Comparison of ENCODE assay signal across 1 cellular context in the genomic region with DNA sequence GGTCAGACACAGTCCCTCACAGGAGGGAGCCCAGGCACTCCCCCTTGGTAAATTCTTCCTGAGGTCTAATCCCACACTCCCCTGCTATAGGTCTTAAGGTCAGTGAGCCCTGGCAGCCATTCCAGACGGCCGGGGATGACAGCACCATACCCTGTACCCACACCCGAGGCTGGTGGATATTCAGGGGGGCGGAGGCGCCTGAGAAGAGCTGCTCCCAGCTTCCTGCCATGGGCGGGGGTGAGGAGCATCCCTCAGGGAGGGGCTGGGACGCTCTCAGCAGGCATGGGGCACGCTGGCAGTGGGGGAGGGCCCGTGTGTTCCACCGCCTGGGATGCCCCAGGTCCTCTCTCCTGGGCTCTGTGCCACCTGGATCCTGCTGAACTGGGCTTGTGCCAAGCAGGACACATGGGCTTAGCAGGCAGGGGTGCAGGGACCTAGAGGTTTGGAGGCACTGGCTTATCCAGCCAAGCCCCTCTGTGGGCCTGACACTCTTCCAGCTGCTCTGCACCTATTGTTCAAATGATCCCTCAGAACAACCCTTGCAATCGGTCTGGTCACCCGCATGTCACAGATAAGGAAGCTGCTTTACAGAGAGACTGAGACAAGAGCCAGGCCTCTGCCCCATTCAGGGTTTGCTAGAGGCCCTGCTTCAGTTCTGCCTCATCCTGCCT.
A peak's percentile ranks its signal among the peaks of the same experiment; 100 is the strongest.
TF ChIP-seq lines count a peak whose summit lies in the region.

No MANE protein-coding gene starts in this region.

TF ChIP-seq in K562, 482 proteins besides CTCF, POLR2A, EP300 and RAD21 (continued from another document and continues in another):
- TF ChIP-seq NCOA6 (IDR thresholded peaks at IDR 0.05) = no peak
- no peak for TF ChIP-seq CREB1 (IDR thresholded peaks at IDR 0.05)
- TF ChIP-seq CREB1 (CRISPR knock-in tag; IDR thresholded peaks at IDR 0.05) = no peak
- no peak for TF ChIP-seq RCOR1 (IDR thresholded peaks at IDR 0.05; ENCODE audit: borderline replicate concordance in 1 of 2, low read depth in 2 of 2, low read length in 2 of 2)
- TF ChIP-seq, protein P1, sequence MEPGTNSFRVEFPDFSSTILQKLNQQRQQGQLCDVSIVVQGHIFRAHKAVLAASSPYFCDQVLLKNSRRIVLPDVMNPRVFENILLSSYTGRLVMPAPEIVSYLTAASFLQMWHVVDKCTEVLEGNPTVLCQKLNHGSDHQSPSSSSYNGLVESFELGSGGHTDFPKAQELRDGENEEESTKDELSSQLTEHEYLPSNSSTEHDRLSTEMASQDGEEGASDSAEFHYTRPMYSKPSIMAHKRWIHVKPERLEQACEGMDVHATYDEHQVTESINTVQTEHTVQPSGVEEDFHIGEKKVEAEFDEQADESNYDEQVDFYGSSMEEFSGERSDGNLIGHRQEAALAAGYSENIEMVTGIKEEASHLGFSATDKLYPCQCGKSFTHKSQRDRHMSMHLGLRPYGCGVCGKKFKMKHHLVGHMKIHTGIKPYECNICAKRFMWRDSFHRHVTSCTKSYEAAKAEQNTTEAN (CRISPR knock-in tag; IDR thresholded peaks at IDR 0.05) = no peak
- TF ChIP-seq, protein P2, sequence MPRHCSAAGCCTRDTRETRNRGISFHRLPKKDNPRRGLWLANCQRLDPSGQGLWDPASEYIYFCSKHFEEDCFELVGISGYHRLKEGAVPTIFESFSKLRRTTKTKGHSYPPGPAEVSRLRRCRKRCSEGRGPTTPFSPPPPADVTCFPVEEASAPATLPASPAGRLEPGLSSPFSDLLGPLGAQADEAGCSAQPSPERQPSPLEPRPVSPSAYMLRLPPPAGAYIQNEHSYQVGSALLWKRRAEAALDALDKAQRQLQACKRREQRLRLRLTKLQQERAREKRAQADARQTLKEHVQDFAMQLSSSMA (CRISPR knock-in tag; IDR thresholded peaks at IDR 0.05) = no peak
- TF ChIP-seq, protein P3, sequence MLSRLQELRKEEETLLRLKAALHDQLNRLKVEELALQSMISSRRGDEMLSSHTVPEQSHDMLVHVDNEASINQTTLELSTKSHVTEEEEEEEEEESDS (CRISPR knock-in tag; IDR thresholded peaks at IDR 0.05) = no peak
- TF ChIP-seq SOX6 (IDR thresholded peaks at IDR 0.05) = peak; percentile 76
- no peak for TF ChIP-seq EP400 (IDR thresholded peaks at IDR 0.05)
- TF ChIP-seq, protein P4, sequence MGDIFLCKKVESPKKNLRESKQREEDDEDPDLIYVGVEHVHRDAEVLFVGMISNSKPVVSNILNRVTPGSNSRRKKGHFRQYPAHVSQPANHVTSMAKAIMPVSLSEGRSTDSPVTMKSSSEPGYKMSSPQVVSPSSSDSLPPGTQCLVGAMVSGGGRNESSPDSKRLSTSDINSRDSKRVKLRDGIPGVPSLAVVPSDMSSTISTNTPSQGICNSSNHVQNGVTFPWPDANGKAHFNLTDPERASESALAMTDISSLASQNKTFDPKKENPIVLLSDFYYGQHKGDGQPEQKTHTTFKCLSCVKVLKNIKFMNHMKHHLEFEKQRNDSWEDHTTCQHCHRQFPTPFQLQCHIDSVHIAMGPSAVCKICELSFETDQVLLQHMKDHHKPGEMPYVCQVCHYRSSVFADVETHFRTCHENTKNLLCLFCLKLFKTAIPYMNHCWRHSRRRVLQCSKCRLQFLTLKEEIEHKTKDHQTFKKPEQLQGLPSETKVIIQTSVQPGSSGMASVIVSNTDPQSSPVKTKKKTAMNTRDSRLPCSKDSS (IDR thresholded peaks at IDR 0.05; ENCODE audit: low read depth, partially characterized antibody) = no peak
- TF ChIP-seq, protein P5, sequence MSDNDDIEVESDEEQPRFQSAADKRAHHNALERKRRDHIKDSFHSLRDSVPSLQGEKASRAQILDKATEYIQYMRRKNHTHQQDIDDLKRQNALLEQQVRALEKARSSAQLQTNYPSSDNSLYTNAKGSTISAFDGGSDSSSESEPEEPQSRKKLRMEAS (CRISPR knock-in tag; IDR thresholded peaks at IDR 0.05) = peak; percentile 48; the same call in 1 of the 2 replicates
- TF ChIP-seq EGR1 (conservative IDR thresholded peaks at IDR 0.05) = no peak
- TF ChIP-seq, protein P6, sequence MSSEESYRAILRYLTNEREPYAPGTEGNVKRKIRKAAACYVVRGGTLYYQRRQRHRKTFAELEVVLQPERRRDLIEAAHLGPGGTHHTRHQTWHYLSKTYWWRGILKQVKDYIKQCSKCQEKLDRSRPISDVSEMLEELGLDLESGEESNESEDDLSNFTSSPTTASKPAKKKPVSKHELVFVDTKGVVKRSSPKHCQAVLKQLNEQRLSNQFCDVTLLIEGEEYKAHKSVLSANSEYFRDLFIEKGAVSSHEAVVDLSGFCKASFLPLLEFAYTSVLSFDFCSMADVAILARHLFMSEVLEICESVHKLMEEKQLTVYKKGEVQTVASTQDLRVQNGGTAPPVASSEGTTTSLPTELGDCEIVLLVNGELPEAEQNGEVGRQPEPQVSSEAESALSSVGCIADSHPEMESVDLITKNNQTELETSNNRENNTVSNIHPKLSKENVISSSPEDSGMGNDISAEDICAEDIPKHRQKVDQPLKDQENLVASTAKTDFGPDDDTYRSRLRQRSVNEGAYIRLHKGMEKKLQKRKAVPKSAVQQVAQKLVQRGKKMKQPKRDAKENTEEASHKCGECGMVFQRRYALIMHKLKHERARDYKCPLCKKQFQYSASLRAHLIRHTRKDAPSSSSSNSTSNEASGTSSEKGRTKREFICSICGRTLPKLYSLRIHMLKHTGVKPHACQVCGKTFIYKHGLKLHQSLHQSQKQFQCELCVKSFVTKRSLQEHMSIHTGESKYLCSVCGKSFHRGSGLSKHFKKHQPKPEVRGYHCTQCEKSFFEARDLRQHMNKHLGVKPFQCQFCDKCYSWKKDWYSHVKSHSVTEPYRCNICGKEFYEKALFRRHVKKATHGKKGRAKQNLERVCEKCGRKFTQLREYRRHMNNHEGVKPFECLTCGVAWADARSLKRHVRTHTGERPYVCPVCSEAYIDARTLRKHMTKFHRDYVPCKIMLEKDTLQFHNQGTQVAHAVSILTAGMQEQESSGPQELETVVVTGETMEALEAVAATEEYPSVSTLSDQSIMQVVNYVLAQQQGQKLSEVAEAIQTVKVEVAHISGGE (CRISPR knock-in tag; IDR thresholded peaks at IDR 0.05) = peak in 1 of 3 experiments; percentile 5; a peak in 1 of 6 replicates
- TF ChIP-seq ZBED1 (IDR thresholded peaks at IDR 0.05) = no peak
- 0 out of 2 replicates have a peak, but pooled peaks have one; percentile 23 for TF ChIP-seq ZNF695 (CRISPR knock-in tag; IDR thresholded peaks at IDR 0.05)
- TF ChIP-seq HMGN3 (IDR thresholded peaks at IDR 0.05; ENCODE audit: borderline replicate concordance, extremely low read depth, insufficient read length, low read depth, low read length) = no peak
- TF ChIP-seq ZBTB17 (CRISPR knock-in tag; IDR thresholded peaks at IDR 0.05) = no peak
- no peak for TF ChIP-seq ZNF764 (CRISPR knock-in tag; IDR thresholded peaks at IDR 0.05; ENCODE audit: low read depth)
- TF ChIP-seq ZFPM2 (CRISPR knock-in tag; IDR thresholded peaks at IDR 0.05) = no peak
- TF ChIP-seq PHTF2 (CRISPR knock-in tag; IDR thresholded peaks at IDR 0.05) = no peak
- no peak for TF ChIP-seq GTF2A2 (tag; IDR thresholded peaks at IDR 0.05)
- TF ChIP-seq ZNF224 (CRISPR knock-in tag; IDR thresholded peaks at IDR 0.05) = no peak
- TF ChIP-seq, protein P7, sequence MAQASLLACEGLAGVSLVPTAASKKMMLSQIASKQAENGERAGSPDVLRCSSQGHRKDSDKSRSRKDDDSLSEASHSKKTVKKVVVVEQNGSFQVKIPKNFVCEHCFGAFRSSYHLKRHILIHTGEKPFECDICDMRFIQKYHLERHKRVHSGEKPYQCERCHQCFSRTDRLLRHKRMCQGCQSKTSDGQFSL (CRISPR knock-in tag; IDR thresholded peaks at IDR 0.05) = no peak
- TF ChIP-seq, protein P7 (tag; IDR thresholded peaks at IDR 0.05) = no peak
- TF ChIP-seq, protein P8, sequence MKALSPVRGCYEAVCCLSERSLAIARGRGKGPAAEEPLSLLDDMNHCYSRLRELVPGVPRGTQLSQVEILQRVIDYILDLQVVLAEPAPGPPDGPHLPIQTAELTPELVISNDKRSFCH (CRISPR knock-in tag; IDR thresholded peaks at IDR 0.05) = no peak
- TF ChIP-seq, protein P8 (tag; IDR thresholded peaks at IDR 0.05) = no peak
- TF ChIP-seq, protein P9, sequence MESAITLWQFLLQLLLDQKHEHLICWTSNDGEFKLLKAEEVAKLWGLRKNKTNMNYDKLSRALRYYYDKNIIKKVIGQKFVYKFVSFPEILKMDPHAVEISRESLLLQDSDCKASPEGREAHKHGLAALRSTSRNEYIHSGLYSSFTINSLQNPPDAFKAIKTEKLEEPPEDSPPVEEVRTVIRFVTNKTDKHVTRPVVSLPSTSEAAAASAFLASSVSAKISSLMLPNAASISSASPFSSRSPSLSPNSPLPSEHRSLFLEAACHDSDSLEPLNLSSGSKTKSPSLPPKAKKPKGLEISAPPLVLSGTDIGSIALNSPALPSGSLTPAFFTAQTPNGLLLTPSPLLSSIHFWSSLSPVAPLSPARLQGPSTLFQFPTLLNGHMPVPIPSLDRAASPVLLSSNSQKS (CRISPR knock-in tag; IDR thresholded peaks at IDR 0.05) = no peak
- TF ChIP-seq ZNF431 (CRISPR knock-in tag; IDR thresholded peaks at IDR 0.05) = no peak
- TF ChIP-seq, protein P10, sequence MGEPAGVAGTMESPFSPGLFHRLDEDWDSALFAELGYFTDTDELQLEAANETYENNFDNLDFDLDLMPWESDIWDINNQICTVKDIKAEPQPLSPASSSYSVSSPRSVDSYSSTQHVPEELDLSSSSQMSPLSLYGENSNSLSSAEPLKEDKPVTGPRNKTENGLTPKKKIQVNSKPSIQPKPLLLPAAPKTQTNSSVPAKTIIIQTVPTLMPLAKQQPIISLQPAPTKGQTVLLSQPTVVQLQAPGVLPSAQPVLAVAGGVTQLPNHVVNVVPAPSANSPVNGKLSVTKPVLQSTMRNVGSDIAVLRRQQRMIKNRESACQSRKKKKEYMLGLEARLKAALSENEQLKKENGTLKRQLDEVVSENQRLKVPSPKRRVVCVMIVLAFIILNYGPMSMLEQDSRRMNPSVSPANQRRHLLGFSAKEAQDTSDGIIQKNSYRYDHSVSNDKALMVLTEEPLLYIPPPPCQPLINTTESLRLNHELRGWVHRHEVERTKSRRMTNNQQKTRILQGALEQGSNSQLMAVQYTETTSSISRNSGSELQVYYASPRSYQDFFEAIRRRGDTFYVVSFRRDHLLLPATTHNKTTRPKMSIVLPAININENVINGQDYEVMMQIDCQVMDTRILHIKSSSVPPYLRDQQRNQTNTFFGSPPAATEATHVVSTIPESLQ (CRISPR knock-in tag; IDR thresholded peaks at IDR 0.05) = no peak
- TF ChIP-seq, protein P11, sequence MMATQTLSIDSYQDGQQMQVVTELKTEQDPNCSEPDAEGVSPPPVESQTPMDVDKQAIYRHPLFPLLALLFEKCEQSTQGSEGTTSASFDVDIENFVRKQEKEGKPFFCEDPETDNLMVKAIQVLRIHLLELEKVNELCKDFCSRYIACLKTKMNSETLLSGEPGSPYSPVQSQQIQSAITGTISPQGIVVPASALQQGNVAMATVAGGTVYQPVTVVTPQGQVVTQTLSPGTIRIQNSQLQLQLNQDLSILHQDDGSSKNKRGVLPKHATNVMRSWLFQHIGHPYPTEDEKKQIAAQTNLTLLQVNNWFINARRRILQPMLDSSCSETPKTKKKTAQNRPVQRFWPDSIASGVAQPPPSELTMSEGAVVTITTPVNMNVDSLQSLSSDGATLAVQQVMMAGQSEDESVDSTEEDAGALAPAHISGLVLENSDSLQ (IDR thresholded peaks at IDR 0.05) = no peak
- TF ChIP-seq NCOR1 (IDR thresholded peaks at IDR 0.05) = no peak
- no peak for TF ChIP-seq FOXP1 (CRISPR knock-in tag; IDR thresholded peaks at IDR 0.05)
- no peak for TF ChIP-seq HCFC1 (IDR thresholded peaks at IDR 0.05; ENCODE audit: low read depth, low read length)
- TF ChIP-seq, protein P12, sequence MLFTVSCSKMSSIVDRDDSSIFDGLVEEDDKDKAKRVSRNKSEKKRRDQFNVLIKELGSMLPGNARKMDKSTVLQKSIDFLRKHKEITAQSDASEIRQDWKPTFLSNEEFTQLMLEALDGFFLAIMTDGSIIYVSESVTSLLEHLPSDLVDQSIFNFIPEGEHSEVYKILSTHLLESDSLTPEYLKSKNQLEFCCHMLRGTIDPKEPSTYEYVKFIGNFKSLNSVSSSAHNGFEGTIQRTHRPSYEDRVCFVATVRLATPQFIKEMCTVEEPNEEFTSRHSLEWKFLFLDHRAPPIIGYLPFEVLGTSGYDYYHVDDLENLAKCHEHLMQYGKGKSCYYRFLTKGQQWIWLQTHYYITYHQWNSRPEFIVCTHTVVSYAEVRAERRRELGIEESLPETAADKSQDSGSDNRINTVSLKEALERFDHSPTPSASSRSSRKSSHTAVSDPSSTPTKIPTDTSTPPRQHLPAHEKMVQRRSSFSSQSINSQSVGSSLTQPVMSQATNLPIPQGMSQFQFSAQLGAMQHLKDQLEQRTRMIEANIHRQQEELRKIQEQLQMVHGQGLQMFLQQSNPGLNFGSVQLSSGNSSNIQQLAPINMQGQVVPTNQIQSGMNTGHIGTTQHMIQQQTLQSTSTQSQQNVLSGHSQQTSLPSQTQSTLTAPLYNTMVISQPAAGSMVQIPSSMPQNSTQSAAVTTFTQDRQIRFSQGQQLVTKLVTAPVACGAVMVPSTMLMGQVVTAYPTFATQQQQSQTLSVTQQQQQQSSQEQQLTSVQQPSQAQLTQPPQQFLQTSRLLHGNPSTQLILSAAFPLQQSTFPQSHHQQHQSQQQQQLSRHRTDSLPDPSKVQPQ (CRISPR knock-in tag; IDR thresholded peaks at IDR 0.05; ENCODE audit: borderline replicate concordance) = no peak
